ENCODE assay signal across 38 cellular contexts in genomic region chr5:179648410-179648809, GRCh38. TPM values are rescaled to one million over a fixed set of nuclear protein-coding genes. Genes with fewer than 3 reads are reported as not detected.
"Had no signal": no experiment of that assay in that cellular context is flagged by ENCODE, and none has a peak within 500 bp of the region (broad histone marks: within the 10 kb centered on the region; RNA-seq: fewer than 3 reads in every experiment).

No MANE protein-coding gene starts in this region.

- H3K9me3 ChIP-seq: esophagus squamous epithelium, gastroesophageal sphincter had no signal

- H3K36me3 Mint-ChIP-seq: activated naive CD8-positive, alpha-beta T cell had no signal

- FAIRE-seq: astrocyte, bronchial epithelial cell, endometrium, endothelial cell of umbilical vein had no signal

- H3K27me3 ChIP-seq: brain microvascular endothelial cell, esophagus squamous epithelium, gastroesophageal sphincter had no signal

- H3K27ac Mint-ChIP-seq: activated B cell treated with CpG ODN at 0.5 μM for 24 hours; activated CD8-positive, alpha-beta T cell treated with anti-CD3 and anti-CD28 coated beads for 36 hours; activated naive CD8-positive, alpha-beta T cell; activated T-helper 17 cell treated with anti-CD3 and anti-CD28 coated beads, Interleukin-2, amount 50 U/mL, for 72 hours; T-helper 17 cell; T-helper 2 cell treated with Interferon-gamma antibody and Interleukin-4, amounts not matched to agents 5 μg/mL and 100 μg/mL, for 36 hours had no signal

- H3K27ac ChIP-seq: brain microvascular endothelial cell, coronary artery, epithelial cell of prostate, esophagus squamous epithelium, gastroesophageal sphincter, WERI-Rb-1 had no signal

- H3K4me1 ChIP-seq: esophagus squamous epithelium, gastroesophageal sphincter had no signal

- H3K9me3 Mint-ChIP-seq: activated B cell treated with CpG ODN at 0.5 μM for 24 hours; activated CD8-positive, alpha-beta T cell treated with anti-CD3 and anti-CD28 coated beads for 36 hours; activated T-cell treated with anti-CD3 and anti-CD28 coated beads, Interleukin-2, amount 50 U/mL, for 4 hours; activated T-helper 17 cell treated with anti-CD3 and anti-CD28 coated beads, Interleukin-2, amount 50 U/mL, for 72 hours; central memory CD8-positive, alpha-beta T cell; T-helper 2 cell treated with Interferon-gamma antibody and Interleukin-4, amounts not matched to agents 5 μg/mL and 100 μg/mL, for 36 hours had no signal

- H3K27me3 Mint-ChIP-seq: activated CD8-positive, alpha-beta T cell treated with anti-CD3 and anti-CD28 coated beads for 36 hours; activated naive CD8-positive, alpha-beta T cell; central memory CD8-positive, alpha-beta T cell; T-helper 17 cell had no signal

- ATAC-seq: activated CD4-positive, CD25-positive, alpha-beta regulatory T cell treated with anti-CD3 and anti-CD28 coated beads, Interleukin-2, amount 50 U/mL, for 24 hours; activated CD8-positive, alpha-beta T cell treated with anti-CD3 and anti-CD28 coated beads for 36 hours; activated T-cell treated with anti-CD3 and anti-CD28 coated beads, Interleukin-2, amount 50 U/mL, for 4 hours; activated T-helper 17 cell treated with anti-CD3 and anti-CD28 coated beads, Interleukin-2, amount 50 U/mL, for 72 hours; gastroesophageal sphincter; T-helper 17 cell had no signal

- H3K4me3 Mint-ChIP-seq: activated B cell treated with CpG ODN at 0.5 μM for 24 hours; activated CD8-positive, alpha-beta T cell treated with anti-CD3 and anti-CD28 coated beads for 36 hours; activated naive CD8-positive, alpha-beta T cell; activated T-cell treated with anti-CD3 and anti-CD28 coated beads, Interleukin-2, amount 50 U/mL, for 4 hours; activated T-helper 17 cell treated with anti-CD3 and anti-CD28 coated beads, Interleukin-2, amount 50 U/mL, for 72 hours; central memory CD8-positive, alpha-beta T cell; T-helper 17 cell; T-helper 2 cell treated with Interferon-gamma antibody and Interleukin-4, amounts not matched to agents 5 μg/mL and 100 μg/mL, for 36 hours had no signal

- H3K4me1 Mint-ChIP-seq: activated B cell treated with CpG ODN at 0.5 μM for 24 hours; activated T-helper 17 cell treated with anti-CD3 and anti-CD28 coated beads, Interleukin-2, amount 50 U/mL, for 72 hours; central memory CD8-positive, alpha-beta T cell; T-helper 17 cell had no signal

- H3K4me3 ChIP-seq: coronary artery, esophagus squamous epithelium, gastroesophageal sphincter had no signal

- H3K36me3 ChIP-seq: brain microvascular endothelial cell, esophagus squamous epithelium, gastroesophageal sphincter, WERI-Rb-1 had no signal

- DNase-seq: activated B cell treated with CpG ODN at 0.5 μM for 24 hours; activated CD4-positive, alpha-beta T cell treated with anti-CD3 and anti-CD28 coated beads for 48 hours; activated CD4-positive, alpha-beta T cell treated with anti-CD3 and anti-CD28 coated beads, Interleukin-2, amount 50 U/mL, for 1 hour; activated CD4-positive, alpha-beta T cell treated with anti-CD3 and anti-CD28 coated beads, Interleukin-2, amount 50 U/mL, for 48 hours; activated CD8-positive, alpha-beta memory T cell treated with anti-CD3 and anti-CD28 coated beads for 24 hours; activated CD8-positive, alpha-beta T cell treated with anti-CD3 and anti-CD28 coated beads for 36 hours; activated effector memory CD4-positive, alpha-beta T cell treated with Interleukin-2 at 50 U/mL for 16 hours; activated gamma-delta T cell treated with Interleukin-2 at 50 U/mL for 16 hours; activated naive CD4-positive, alpha-beta T cell treated with anti-CD3 and anti-CD28 coated beads, Interleukin-2, amount 50 U/mL, for 16 hours; activated naive CD4-positive, alpha-beta T cell treated with Interleukin-2 at 50 U/mL for 16 hours; activated T-cell treated with anti-CD3 and anti-CD28 coated beads, Interleukin-2, amount 50 U/mL, for 4 hours; amniotic stem cell; anterior cingulate cortex; brain microvascular endothelial cell; dermis blood vessel endothelial cell; effector CD8-positive, alpha-beta T cell; esophagus squamous epithelium; foreskin melanocyte; T-helper 1 cell; T-helper 17 cell; T1000; WERI-Rb-1 had no signal

RNA-seq across cellular contexts. Expression of gene CBY3, which starts 32.4 kb away (rescaled TPM):
- total RNA-seq: activated B cell treated with CpG ODN at 0.5 μM for 24 hours; activated T-helper 17 cell treated with anti-CD3 and anti-CD28 coated beads, Interleukin-2, amount 50 U/mL, for 72 hours; astrocyte; bronchial epithelial cell; cardiac septum; dermis blood vessel endothelial cell; endothelial cell of umbilical vein; esophagus squamous epithelium; fibroblast of lung; fibroblast of villous mesenchyme; gastroesophageal sphincter; glomerular endothelial cell; T-helper 17 cell had no signal
- polyA plus RNA-seq: endothelial cell of umbilical vein, fibroblast of lung had no signal
